30 cellular contexts compared by ENCODE assay signal in the genomic region with DNA sequence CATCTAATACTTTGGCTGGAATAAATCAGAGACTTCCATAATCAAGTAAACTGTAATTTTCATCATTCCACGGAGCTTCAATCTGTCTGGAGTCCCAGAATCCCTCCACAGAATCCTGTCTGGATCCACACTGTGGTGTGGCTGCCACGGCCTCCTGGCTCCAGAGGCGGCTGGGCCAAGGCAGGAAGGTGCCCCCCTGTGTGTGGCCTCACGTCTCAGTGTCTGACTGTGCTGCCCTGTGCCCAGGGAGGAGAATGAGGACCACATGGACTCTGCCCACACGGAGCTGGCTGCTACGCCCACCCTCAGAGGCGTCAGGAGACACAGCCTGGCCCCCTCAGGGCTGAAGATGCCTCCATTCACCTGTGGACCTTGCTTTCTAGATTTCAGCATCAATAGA. TPM values are rescaled to one million over a fixed set of nuclear protein-coding genes. Genes with fewer than 3 reads are reported as not detected.
"Had no signal": no experiment of that assay in that cellular context is flagged by ENCODE, and none has a peak within 500 bp of the region (broad histone marks: within the 10 kb centered on the region; RNA-seq: fewer than 3 reads in every experiment).

No MANE protein-coding gene starts in this region.

- H3K27ac ChIP-seq: neural progenitor cell, pancreas, psoas muscle, right lobe of liver, sigmoid colon, skin epidermis, spleen, testis, tibial artery, transverse colon, upper lobe of right lung, uterus had no signal

- DNase-seq: naive thymus-derived CD4-positive, alpha-beta T cell; natural killer cell; occipital lobe; pancreas; psoas muscle; right cardiac atrium; sigmoid colon; spleen; stimulated activated CD4-positive, alpha-beta T cell treated with anti-CD3 and anti-CD28 coated beads, Interleukin-12 subunit alpha, Interleukin-12 subunit beta, amount 100 ng/mL, for 4 hours; stimulated activated CD4-positive, alpha-beta T cell treated with anti-CD3 and anti-CD28 coated beads, Interleukin-1b, Interleukin-23, amount 100 ng/mL, for 48 hours; stimulated activated CD4-positive, alpha-beta T cell treated with anti-CD3 and anti-CD28 coated beads, Interleukin-4, amount 100 ng/mL, for 1 hour; stimulated activated CD4-positive, alpha-beta T cell treated with anti-CD3 and anti-CD28 coated beads, Interleukin-4, amount 100 ng/mL, for 4 hours; stimulated activated CD8-positive, alpha-beta memory T cell treated with anti-CD3 and anti-CD28 coated beads, Interleukin-4, amount 100 ng/mL, for 48 hours; stimulated activated naive CD4-positive, alpha-beta T cell; stimulated activated naive CD8-positive, alpha-beta T cell treated with anti-CD3 and anti-CD28 coated beads, Interleukin-15, amount 100 ng/mL, for 72 hours; stimulated activated naive CD8-positive, alpha-beta T cell treated with anti-CD3 and anti-CD28 coated beads, Interleukin-15, Interleukin-2, amounts not matched to agents 100 U/mL and 50 U/mL, for 24 hours; testis; tibial artery; transverse colon; upper lobe of right lung; uterus had no signal

- H3K27me3 ChIP-seq: pancreas, right lobe of liver, sigmoid colon, testis, tibial artery, transverse colon, upper lobe of right lung, uterus had no signal

- H3K4me2 ChIP-seq: neural progenitor cell, smooth muscle cell had no signal

- H3K9ac ChIP-seq: neural progenitor cell had no signal

- H3K4me3 ChIP-seq: neural progenitor cell, pancreas, psoas muscle, right lobe of liver, sigmoid colon, skin epidermis, smooth muscle cell, spleen, testis, tibial artery, transverse colon, upper lobe of right lung, uterus had no signal

- H3K4me1 ChIP-seq: neural progenitor cell, pancreas, psoas muscle, right lobe of liver, sigmoid colon, spleen, testis, tibial artery, transverse colon, upper lobe of right lung, uterus had no signal

- H2AFZ ChIP-seq: neural progenitor cell had no signal

- H3K9me3 ChIP-seq: pancreas, right lobe of liver, testis had no signal

- ATAC-seq: naive thymus-derived CD4-positive, alpha-beta T cell; natural killer cell; pancreas; psoas muscle; right cardiac atrium; right lobe of liver; stimulated activated memory B cell treated with anti-CD40 and anti-IgM and Interleukin-4, amounts not matched to agents 10 μg/mL and 1 μg/mL and 100 μg/mL, for 72 hours; stimulated activated naive CD8-positive, alpha-beta T cell treated with anti-CD3 and anti-CD28 coated beads, Interleukin-15, amount 100 ng/mL, for 72 hours; stimulated activated naive CD8-positive, alpha-beta T cell treated with anti-CD3 and anti-CD28 coated beads, Interleukin-15, Interleukin-2, amounts not matched to agents 100 U/mL and 50 U/mL, for 24 hours; upper lobe of right lung had no signal

- H3K36me3 ChIP-seq: neural progenitor cell, pancreas, right lobe of liver, sigmoid colon, spleen, transverse colon, upper lobe of right lung, uterus had no signal

RNA-seq across cellular contexts. Expression of gene ZSCAN1, which starts 13.0 kb away (rescaled TPM):
- total RNA-seq: naive thymus-derived CD4-positive, alpha-beta T cell; natural killer cell; osteocyte; psoas muscle; renal cortical epithelial cell; right lobe of liver; sigmoid colon; smooth muscle cell; spleen; subcutaneous adipose tissue; transverse colon; upper lobe of right lung; urinary bladder; uterus had no signal
